1 cellular context compared by ENCODE assay signal in the genomic region with DNA sequence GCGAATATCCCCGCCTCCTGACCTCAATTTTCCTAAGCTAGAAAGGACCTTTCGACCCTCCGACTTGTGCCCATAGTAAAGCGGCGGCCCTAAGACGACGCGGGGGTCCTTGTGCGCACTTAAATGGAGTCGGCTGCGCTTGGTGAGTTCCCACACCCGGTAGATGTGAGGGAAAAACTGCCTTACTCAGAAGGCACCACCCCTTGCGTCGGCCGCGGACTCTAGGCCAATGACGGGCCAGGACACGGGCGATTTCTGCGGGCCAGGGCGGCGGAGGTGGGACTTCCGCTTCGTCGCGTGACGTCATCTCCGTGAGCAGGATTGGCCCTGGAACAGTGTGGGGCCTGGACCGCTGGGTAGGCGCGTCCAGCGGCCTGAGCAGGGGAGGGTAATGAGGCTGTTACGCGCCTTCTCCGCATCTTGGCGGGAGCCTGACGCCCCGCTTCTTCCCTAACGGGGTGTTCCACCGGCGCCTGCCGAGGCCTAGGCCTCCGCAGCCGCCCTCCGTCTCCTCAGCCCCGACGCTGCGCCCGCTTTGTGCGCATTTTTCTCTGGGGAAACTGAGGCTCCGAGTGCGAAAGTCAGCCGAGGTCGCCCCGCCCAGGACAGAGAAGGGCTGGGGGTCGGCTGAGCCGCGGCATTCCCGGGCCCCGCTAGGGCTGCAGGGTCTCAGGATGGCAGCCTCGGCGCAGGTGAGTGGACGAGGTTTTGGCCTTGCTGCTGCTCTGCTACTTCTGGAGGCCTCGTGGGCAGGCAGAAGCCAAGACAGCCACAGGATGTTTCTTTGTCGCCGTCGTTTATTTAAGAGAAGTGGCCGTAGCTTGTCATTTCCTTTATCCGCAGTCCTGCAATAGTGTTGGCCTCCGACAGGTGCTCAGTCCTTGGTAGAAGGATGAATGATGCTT.
TF ChIP-seq lines count a peak whose summit lies in the region.

A gene (plus strand): TSS at position 293 of the 905 bp plus-strand sequence. CDS start 382 bp downstream, at position 675.

TF ChIP-seq in HepG2, 621 proteins besides CTCF, POLR2A, EP300 and RAD21 (continued from another document and continues in another):
- TF ChIP-seq TP53 (CRISPR knock-in tag; conservative IDR thresholded peaks at IDR 0.05) (no peak), RFX5 (IDR thresholded peaks at IDR 0.05; ENCODE audit: low read depth, low read length) (peak; percentile 71), ZNF143 (CRISPR knock-in tag; IDR thresholded peaks at IDR 0.05) (peak; percentile 65; the same call in 1 of the 2 replicates), ZSCAN29 (CRISPR knock-in tag; conservative IDR thresholded peaks at IDR 0.05) (0 out of 2 replicates have a peak, but pooled peaks have one; percentile 61), CREB1 (IDR thresholded peaks at IDR 0.05) (peak; percentile 100), CREB1 (CRISPR knock-in tag; IDR thresholded peaks at IDR 0.05) (peak; percentile 98), TMF1 (CRISPR knock-in tag; IDR thresholded peaks at IDR 0.05; ENCODE audit: low read depth) (no peak), ZFAT (CRISPR knock-in tag; conservative IDR thresholded peaks at IDR 0.05) (no peak), KLF9 (CRISPR knock-in tag; IDR thresholded peaks at IDR 0.05; ENCODE audit: low read depth) (no peak), ZNF569 (CRISPR knock-in tag; IDR thresholded peaks at IDR 0.05; ENCODE audit: borderline replicate concordance) (no peak), ZNF180 (CRISPR knock-in tag; IDR thresholded peaks at IDR 0.05; ENCODE audit: borderline replicate concordance, low read depth) (no peak), RBFOX2 (IDR thresholded peaks at IDR 0.05; ENCODE audit: low read depth, low read length) (peak; percentile 88), ATAD3A (CRISPR knock-in tag; IDR thresholded peaks at IDR 0.05) (no peak), ZNF776 (CRISPR knock-in tag; IDR thresholded peaks at IDR 0.05) (no peak), NR3C1 (CRISPR knock-in tag; IDR thresholded peaks at IDR 0.05) (no peak), NR2F2 (IDR thresholded peaks at IDR 0.05; ENCODE audit: borderline replicate concordance, low read depth) (no peak), YEATS4 (CRISPR knock-in tag; IDR thresholded peaks at IDR 0.05; ENCODE audit: borderline replicate concordance) (peak; percentile 47; the same call in 1 of the 2 replicates), MAZ (IDR thresholded peaks at IDR 0.05; ENCODE audit: borderline replicate concordance, low read depth, low read length) (no peak), MAZ (CRISPR knock-in tag; IDR thresholded peaks at IDR 0.05; ENCODE audit: low read depth) (peak; percentile 63), ZNF768 (CRISPR knock-in tag; IDR thresholded peaks at IDR 0.05) (no peak; the same call in 1 of the 2 replicates), IRX3 (CRISPR knock-in tag; IDR thresholded peaks at IDR 0.05; ENCODE audit: borderline replicate concordance, low read depth) (no peak; the same call in 1 of the 2 replicates), ZNF430 (CRISPR knock-in tag; IDR thresholded peaks at IDR 0.05) (no peak; the same call in 1 of the 2 replicates), FOXO1 (CRISPR knock-in tag; IDR thresholded peaks at IDR 0.05) (no peak), HNRNPH1 (optimal IDR thresholded peaks at IDR 0.05; ENCODE audit: low read depth, low read length) (peak; percentile 59), MBNL3 (CRISPR knock-in tag; conservative IDR thresholded peaks at IDR 0.05) (no peak), GFI1 (CRISPR knock-in tag; IDR thresholded peaks at IDR 0.05; ENCODE audit: borderline replicate concordance) (0 out of 2 replicates have a peak, but pooled peaks have one; percentile 40), ZNF224 (CRISPR knock-in tag; IDR thresholded peaks at IDR 0.05) (no peak), AGO2 (optimal IDR thresholded peaks at IDR 0.05; ENCODE audit: low read depth, low read length) (peak; percentile 44), SRY (CRISPR knock-in tag; IDR thresholded peaks at IDR 0.05) (no peak), MEIS2 (CRISPR knock-in tag; IDR thresholded peaks at IDR 0.05) (peak; percentile 42; the same call in 1 of the 2 replicates), DPF2 (CRISPR knock-in tag; IDR thresholded peaks at IDR 0.05; ENCODE audit: borderline replicate concordance, low read depth) (no peak), GABPA (IDR thresholded peaks at IDR 0.05; ENCODE audit: low read depth, low read length) (peak; percentile 98), GABPA (CRISPR knock-in tag; IDR thresholded peaks at IDR 0.05; ENCODE audit: low read depth) (peak; percentile 96), ETV6 (CRISPR knock-in tag; conservative IDR thresholded peaks at IDR 0.05) (no peak), NAIF1 (CRISPR knock-in tag; IDR thresholded peaks at IDR 0.05; ENCODE audit: borderline replicate concordance) (no peak), IRF2 (CRISPR knock-in tag; IDR thresholded peaks at IDR 0.05) (peak; percentile 71), KDM3A (CRISPR knock-in tag; IDR thresholded peaks at IDR 0.05; ENCODE audit: low read depth) (no peak), ZNF614 (CRISPR knock-in tag; IDR thresholded peaks at IDR 0.05; ENCODE audit: borderline replicate concordance) (peak; percentile 19; the same call in 1 of the 2 replicates), HNRNPUL1 (IDR thresholded peaks at IDR 0.05; ENCODE audit: low read depth, low read length) (no peak), ARNT2 (CRISPR knock-in tag; IDR thresholded peaks at IDR 0.05; ENCODE audit: low read depth) (peak; percentile 44; the same call in 1 of the 2 replicates), ZFP1 (CRISPR knock-in tag; IDR thresholded peaks at IDR 0.05) (no peak), ZNF431 (CRISPR knock-in tag; IDR thresholded peaks at IDR 0.05; ENCODE audit: borderline replicate concordance, low read depth) (no peak), SOX13 (IDR thresholded peaks at IDR 0.05) (no peak), SOX13 (CRISPR knock-in tag; conservative IDR thresholded peaks at IDR 0.05 in 1 of 2, IDR thresholded peaks at IDR 0.05 in 1 of 2) (0 out of 4 replicates have a peak, but pooled peaks of 1 of the 2 experiments have one; percentile 14), BORCS8-MEF2B (CRISPR knock-in tag; IDR thresholded peaks at IDR 0.05) (peak; percentile 30; the same call in 1 of the 2 replicates)
- TF ChIP-seq, protein P1, sequence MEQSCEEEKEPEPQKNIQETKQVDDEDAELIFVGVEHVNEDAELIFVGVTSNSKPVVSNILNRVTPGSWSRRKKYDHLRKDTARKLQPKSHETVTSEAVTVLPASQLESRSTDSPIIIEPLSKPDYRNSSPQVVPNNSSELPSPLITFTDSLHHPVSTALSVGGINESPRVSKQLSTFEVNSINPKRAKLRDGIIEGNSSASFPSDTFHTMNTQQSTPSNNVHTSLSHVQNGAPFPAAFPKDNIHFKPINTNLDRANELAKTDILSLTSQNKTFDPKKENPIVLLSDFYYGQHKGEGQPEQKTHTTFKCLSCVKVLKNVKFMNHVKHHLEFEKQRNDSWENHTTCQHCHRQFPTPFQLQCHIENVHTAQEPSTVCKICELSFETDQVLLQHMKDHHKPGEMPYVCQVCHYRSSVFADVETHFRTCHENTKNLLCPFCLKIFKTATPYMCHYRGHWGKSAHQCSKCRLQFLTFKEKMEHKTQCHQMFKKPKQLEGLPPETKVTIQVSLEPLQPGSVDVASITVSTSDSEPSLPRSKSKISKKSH (CRISPR knock-in tag; IDR thresholded peaks at IDR 0.05; ENCODE audit: borderline replicate concordance) = no peak
- TF ChIP-seq, protein P2, sequence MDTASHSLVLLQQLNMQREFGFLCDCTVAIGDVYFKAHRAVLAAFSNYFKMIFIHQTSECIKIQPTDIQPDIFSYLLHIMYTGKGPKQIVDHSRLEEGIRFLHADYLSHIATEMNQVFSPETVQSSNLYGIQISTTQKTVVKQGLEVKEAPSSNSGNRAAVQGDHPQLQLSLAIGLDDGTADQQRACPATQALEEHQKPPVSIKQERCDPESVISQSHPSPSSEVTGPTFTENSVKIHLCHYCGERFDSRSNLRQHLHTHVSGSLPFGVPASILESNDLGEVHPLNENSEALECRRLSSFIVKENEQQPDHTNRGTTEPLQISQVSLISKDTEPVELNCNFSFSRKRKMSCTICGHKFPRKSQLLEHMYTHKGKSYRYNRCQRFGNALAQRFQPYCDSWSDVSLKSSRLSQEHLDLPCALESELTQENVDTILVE (CRISPR knock-in tag; IDR thresholded peaks at IDR 0.05) = no peak
- TF ChIP-seq, protein P3, sequence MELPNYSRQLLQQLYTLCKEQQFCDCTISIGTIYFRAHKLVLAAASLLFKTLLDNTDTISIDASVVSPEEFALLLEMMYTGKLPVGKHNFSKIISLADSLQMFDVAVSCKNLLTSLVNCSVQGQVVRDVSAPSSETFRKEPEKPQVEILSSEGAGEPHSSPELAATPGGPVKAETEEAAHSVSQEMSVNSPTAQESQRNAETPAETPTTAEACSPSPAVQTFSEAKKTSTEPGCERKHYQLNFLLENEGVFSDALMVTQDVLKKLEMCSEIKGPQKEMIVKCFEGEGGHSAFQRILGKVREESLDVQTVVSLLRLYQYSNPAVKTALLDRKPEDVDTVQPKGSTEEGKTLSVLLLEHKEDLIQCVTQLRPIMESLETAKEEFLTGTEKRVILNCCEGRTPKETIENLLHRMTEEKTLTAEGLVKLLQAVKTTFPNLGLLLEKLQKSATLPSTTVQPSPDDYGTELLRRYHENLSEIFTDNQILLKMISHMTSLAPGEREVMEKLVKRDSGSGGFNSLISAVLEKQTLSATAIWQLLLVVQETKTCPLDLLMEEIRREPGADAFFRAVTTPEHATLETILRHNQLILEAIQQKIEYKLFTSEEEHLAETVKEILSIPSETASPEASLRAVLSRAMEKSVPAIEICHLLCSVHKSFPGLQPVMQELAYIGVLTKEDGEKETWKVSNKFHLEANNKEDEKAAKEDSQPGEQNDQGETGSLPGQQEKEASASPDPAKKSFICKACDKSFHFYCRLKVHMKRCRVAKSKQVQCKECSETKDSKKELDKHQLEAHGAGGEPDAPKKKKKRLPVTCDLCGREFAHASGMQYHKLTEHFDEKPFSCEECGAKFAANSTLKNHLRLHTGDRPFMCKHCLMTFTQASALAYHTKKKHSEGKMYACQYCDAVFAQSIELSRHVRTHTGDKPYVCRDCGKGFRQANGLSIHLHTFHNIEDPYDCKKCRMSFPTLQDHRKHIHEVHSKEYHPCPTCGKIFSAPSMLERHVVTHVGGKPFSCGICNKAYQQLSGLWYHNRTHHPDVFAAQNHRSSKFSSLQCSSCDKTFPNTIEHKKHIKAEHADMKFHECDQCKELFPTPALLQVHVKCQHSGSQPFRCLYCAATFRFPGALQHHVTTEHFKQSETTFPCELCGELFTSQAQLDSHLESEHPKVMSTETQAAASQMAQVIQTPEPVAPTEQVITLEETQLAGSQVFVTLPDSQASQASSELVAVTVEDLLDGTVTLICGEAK (IDR thresholded peaks at IDR 0.05) = 0 out of 2 replicates have a peak, but pooled peaks have one; percentile 39
- TF ChIP-seq, protein P3 (CRISPR knock-in tag; IDR thresholded peaks at IDR 0.05) = peak; percentile 27; the same call in 1 of the 2 replicates
- TF ChIP-seq, protein P4, sequence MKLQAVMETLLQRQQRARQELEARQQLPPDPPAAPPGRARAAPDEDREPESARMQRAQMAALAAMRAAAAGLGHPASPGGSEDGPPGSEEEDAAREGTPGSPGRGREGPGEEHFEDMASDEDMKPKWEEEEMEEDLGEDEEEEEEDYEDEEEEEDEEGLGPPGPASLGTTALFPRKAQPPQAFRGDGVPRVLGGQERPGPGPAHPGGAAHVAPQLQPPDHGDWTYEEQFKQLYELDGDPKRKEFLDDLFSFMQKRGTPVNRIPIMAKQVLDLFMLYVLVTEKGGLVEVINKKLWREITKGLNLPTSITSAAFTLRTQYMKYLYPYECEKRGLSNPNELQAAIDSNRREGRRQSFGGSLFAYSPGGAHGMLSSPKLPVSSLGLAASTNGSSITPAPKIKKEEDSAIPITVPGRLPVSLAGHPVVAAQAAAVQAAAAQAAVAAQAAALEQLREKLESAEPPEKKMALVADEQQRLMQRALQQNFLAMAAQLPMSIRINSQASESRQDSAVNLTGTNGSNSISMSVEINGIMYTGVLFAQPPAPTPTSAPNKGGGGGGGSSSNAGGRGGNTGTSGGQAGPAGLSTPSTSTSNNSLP (IDR thresholded peaks at IDR 0.05; ENCODE audit: low read depth, low read length) = no peak
- TF ChIP-seq, protein P5, sequence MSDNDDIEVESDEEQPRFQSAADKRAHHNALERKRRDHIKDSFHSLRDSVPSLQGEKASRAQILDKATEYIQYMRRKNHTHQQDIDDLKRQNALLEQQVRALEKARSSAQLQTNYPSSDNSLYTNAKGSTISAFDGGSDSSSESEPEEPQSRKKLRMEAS (IDR thresholded peaks at IDR 0.05) = peak; percentile 69
- TF ChIP-seq, protein P6, sequence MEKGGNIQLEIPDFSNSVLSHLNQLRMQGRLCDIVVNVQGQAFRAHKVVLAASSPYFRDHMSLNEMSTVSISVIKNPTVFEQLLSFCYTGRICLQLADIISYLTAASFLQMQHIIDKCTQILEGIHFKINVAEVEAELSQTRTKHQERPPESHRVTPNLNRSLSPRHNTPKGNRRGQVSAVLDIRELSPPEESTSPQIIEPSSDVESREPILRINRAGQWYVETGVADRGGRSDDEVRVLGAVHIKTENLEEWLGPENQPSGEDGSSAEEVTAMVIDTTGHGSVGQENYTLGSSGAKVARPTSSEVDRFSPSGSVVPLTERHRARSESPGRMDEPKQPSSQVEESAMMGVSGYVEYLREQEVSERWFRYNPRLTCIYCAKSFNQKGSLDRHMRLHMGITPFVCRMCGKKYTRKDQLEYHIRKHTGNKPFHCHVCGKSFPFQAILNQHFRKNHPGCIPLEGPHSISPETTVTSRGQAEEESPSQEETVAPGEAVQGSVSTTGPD (CRISPR knock-in tag; IDR thresholded peaks at IDR 0.05) = no peak
